23 cellular contexts compared by ENCODE assay signal in the genomic region with DNA sequence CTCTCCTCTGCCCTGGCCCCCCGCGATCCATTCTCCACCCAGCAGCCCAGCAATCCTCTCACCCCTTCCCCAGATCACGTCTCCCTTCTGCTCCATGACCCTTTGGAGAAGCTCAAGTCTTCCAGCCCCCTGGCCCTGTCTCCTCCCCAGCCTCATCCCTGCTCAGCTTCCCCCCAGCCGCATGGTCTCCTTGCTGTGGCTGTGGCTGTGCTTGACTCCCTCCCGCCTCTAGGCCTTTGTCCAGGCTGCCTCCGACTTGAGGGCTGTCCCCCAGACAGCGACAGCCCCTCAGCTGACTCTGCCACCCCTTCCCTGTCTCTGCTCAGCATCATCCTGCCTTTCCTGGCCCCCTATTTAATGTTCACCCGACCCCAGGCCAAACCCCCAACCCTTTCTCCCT. TPM values are rescaled to one million over a fixed set of nuclear protein-coding genes. Genes with fewer than 3 reads are reported as not detected.
"Had no signal": no experiment of that assay in that cellular context is flagged by ENCODE, and none has a peak within 500 bp of the region (broad histone marks: within the 10 kb centered on the region; RNA-seq: fewer than 3 reads in every experiment).

No MANE protein-coding gene starts in this region.

- H3K9me3 ChIP-seq: esophagus squamous epithelium, pancreas, uterus had no signal

- H3K4me2 ChIP-seq: hepatocyte had no signal

- H3K4me3 ChIP-seq: esophagus squamous epithelium, gastroesophageal sphincter, hepatocyte, lung, pancreas, tibial artery, upper lobe of left lung, uterus had no signal

- H3K9me3 Mint-ChIP-seq: effector memory CD8-positive, alpha-beta T cell; nephron had no signal

- ATAC-seq: effector memory CD8-positive, alpha-beta T cell; gastroesophageal sphincter; left colon; left ventricle myocardium superior; pancreas; right cardiac atrium had no signal

- H3K27ac Mint-ChIP-seq: effector memory CD8-positive, alpha-beta T cell; nephron; progenitor cell of endocrine pancreas had no signal

- H2AFZ ChIP-seq: hepatocyte had no signal

- H3K79me2 ChIP-seq: hepatocyte had no signal

- H3K36me3 ChIP-seq: esophagus squamous epithelium, gastroesophageal sphincter, pancreas, tibial artery, upper lobe of left lung, uterus had no signal

- H3K27ac ChIP-seq: esophagus squamous epithelium, gastroesophageal sphincter, hepatocyte, pancreas, tibial artery, upper lobe of left lung, uterus had no signal

- H3K27me3 ChIP-seq: hepatocyte, pancreas, uterus had no signal

- H3K4me1 ChIP-seq: gastroesophageal sphincter, pancreas, tibial artery, upper lobe of left lung, uterus had no signal

- H3K4me3 Mint-ChIP-seq: effector memory CD8-positive, alpha-beta T cell; nephron had no signal

- DNase-seq: effector memory CD8-positive, alpha-beta T cell; esophagus squamous epithelium; foreskin fibroblast; kidney; left colon; left ventricle myocardium superior; mesenchymal stem cell; midbrain; nucleus accumbens; pancreas; small intestine; stimulated activated CD4-positive, alpha-beta T cell treated with anti-CD3 and anti-CD28 coated beads, Interleukin-12 subunit alpha, Interleukin-12 subunit beta, amount 100 ng/mL, for 4 hours; stimulated activated CD4-positive, alpha-beta T cell treated with anti-CD3 and anti-CD28 coated beads, Interleukin-2, amount 100 ng/mL, for 48 hours; stimulated activated naive CD4-positive, alpha-beta T cell treated with Interleukin-2 at 50 U/mL for 16 hours; tibial artery; upper lobe of left lung; uterus had no signal

RNA-seq across cellular contexts. Expression of gene CACNA1I, which starts 59.3 kb away (rescaled TPM):
- total RNA-seq: left ventricle myocardium superior had no signal
